Comparison of ENCODE assay signal across 23 cellular contexts in the genomic region with DNA sequence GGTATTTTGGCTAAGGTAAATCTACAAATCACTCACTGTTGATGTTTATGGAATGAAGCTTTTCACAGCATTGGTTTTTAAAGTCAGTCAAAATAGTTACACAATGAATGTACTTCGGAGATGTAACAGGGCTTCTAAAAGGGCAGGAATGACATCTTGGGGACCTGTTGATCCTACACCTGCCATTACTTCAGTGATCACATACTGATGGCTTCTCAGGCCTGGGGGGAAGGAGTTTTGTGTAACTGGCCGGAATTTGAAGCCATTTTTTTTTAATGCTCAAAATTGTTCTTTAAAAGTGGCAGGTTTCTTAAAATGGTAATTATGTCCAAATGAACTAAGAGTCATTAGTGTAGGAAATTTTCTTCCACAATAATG. TPM values are rescaled to one million over a fixed set of nuclear protein-coding genes. Genes with fewer than 3 reads are reported as not detected.
DNase-seq lines count a peak whose midpoint lies in the region; ATAC-seq, FAIRE-seq and TF ChIP-seq lines count a peak whose summit lies in the region.
"Had no signal": no experiment of that assay in that cellular context is flagged by ENCODE, and none has a peak within 500 bp of the region (broad histone marks: within the 10 kb centered on the region; RNA-seq: fewer than 3 reads in every experiment).

No MANE protein-coding gene starts in this region.

- no peak overlapping the region for H3K27ac ChIP-seq in HEK293 (ENCODE audit: extremely low read depth, low read depth, low read length)
- H3K27ac ChIP-seq in right atrium auricular region, result no peak overlapping the region
- H3K27ac ChIP-seq: GM23248, SJSA1, thyroid gland, WERI-Rb-1 had no signal

- no peak overlapping the region for H3K4me3 ChIP-seq in HEK293 (ENCODE audit: low read depth, low read length)
- H3K4me3 ChIP-seq in right atrium auricular region, result no peak overlapping the region
- no peak overlapping the region for H3K4me3 ChIP-seq in foreskin fibroblast (ENCODE audit: low read depth in 1 of 2, low read length in 2 of 2)
- H3K4me3 ChIP-seq: GM23248, SJSA1, thyroid gland had no signal

- no peak for TF ChIP-seq CTCF in HEK293 (tag by site-specific recombination; IDR thresholded peaks at IDR 0.05)
- TF ChIP-seq CTCF in right atrium auricular region (IDR thresholded peaks at IDR 0.05), result no peak
- TF ChIP-seq CTCF in foreskin fibroblast (IDR thresholded peaks at IDR 0.05; ENCODE audit: low read depth, low read length), result no peak

- intact Hi-C loops in activated naive CD4-positive, alpha-beta T cell treated with anti-CD3 and anti-CD28 coated beads for 36 hours (cut with micrococcal nuclease), result loop anchor here (1.0 kb wide), 1 partner anchor 11 kb away; a partner anchor contains a TSS

- H3K9me3 ChIP-seq in HEK293 (ENCODE audit: control insufficient read depth, insufficient read depth, low read depth, low read length), result no peaks in the 10 kb centered on the region
- H3K9me3 ChIP-seq in right atrium auricular region, result no peaks in the 10 kb centered on the region
- H3K9me3 ChIP-seq: SJSA1, thyroid gland had no signal

- no peaks in the 10 kb centered on the region for H3K9me3 Mint-ChIP-seq in activated naive CD4-positive, alpha-beta T cell treated with anti-CD3 and anti-CD28 coated beads for 36 hours
- H3K9me3 Mint-ChIP-seq in activated naive CD8-positive, alpha-beta T cell (ENCODE audit: low read depth), result no peaks in the 10 kb centered on the region
- no peaks in the 10 kb centered on the region for H3K9me3 Mint-ChIP-seq in natural killer cell treated with Interleukin-12 subunit alpha and Interleukin-12 subunit beta and Interleukin-15 and Interleukin-18, amount 100 ng/mL, for 72 hours

- H3K27ac Mint-ChIP-seq in activated naive CD4-positive, alpha-beta T cell treated with anti-CD3 and anti-CD28 coated beads for 36 hours, result peak overlapping the region; percentile 71
- peak overlapping the region; percentile 34 for H3K27ac Mint-ChIP-seq in activated naive CD8-positive, alpha-beta T cell
- H3K27ac Mint-ChIP-seq in natural killer cell treated with Interleukin-12 subunit alpha and Interleukin-12 subunit beta and Interleukin-15 and Interleukin-18, amount 100 ng/mL, for 72 hours, result peak overlapping the region; percentile 16 to 34

- H3K4me1 ChIP-seq in HEK293 (ENCODE audit: control insufficient read depth, insufficient read depth, low read length) (no peaks in the 10 kb centered on the region), right atrium auricular region (peaks cover 0 to 13% of the 10 kb centered on the region in 2 donors)
- H3K4me1 ChIP-seq: SJSA1 had no signal

- no peak for DNase-seq in activated naive CD4-positive, alpha-beta T cell treated with anti-CD3 and anti-CD28 coated beads for 36 hours
- DNase-seq in activated naive CD4-positive, alpha-beta T cell treated with anti-CD3 and anti-CD28 coated beads, Interleukin-2, amount 50 U/mL, for 16 hours, result no peak
- no peak for DNase-seq in natural killer cell treated with Interleukin-12 subunit alpha and Interleukin-12 subunit beta and Interleukin-15 and Interleukin-18, amount 100 ng/mL, for 72 hours (ENCODE audit: low spot score)
- no peak for DNase-seq in right atrium auricular region (ENCODE audit: low spot score)
- no peak for DNase-seq in foreskin fibroblast
- DNase-seq in GM19239 (ENCODE audit: insufficient read length, low spot score), result no peak
- DNase-seq: activated effector memory CD4-positive, alpha-beta T cell treated with anti-CD3 and anti-CD28 coated beads, Interleukin-2, amount 50 U/mL, for 16 hours; amygdala; DND-41; GM23248; mammary epithelial cell; NCI-H1436; NCI-H2107; NCI-H510A; stimulated activated CD4-positive, alpha-beta T cell treated with anti-CD3 and anti-CD28 coated beads, Interleukin-2, amount 100 ng/mL, for 48 hours; stimulated activated naive CD4-positive, alpha-beta T cell; thyroid gland; WERI-Rb-1 had no signal

- no peaks in the 10 kb centered on the region for H3K27me3 ChIP-seq in right atrium auricular region
- H3K27me3 ChIP-seq: SJSA1, thyroid gland had no signal

- H3K36me3 Mint-ChIP-seq in activated naive CD4-positive, alpha-beta T cell treated with anti-CD3 and anti-CD28 coated beads for 36 hours (ENCODE audit: low read depth), result peaks cover 55% of the 10 kb centered on the region
- H3K36me3 Mint-ChIP-seq in activated naive CD8-positive, alpha-beta T cell, result peaks cover 28% of the 10 kb centered on the region
- peaks cover 36% of the 10 kb centered on the region for H3K36me3 Mint-ChIP-seq in natural killer cell treated with Interleukin-12 subunit alpha and Interleukin-12 subunit beta and Interleukin-15 and Interleukin-18, amount 100 ng/mL, for 72 hours

- H3K36me3 ChIP-seq in HEK293 (ENCODE audit: control insufficient read depth in 2 of 2, insufficient read depth in 1 of 2, low read length in 2 of 2) (peaks cover 48 to 65% of the 10 kb centered on the region in 2 experiments), right atrium auricular region (peaks cover 63% of the 10 kb centered on the region)

- peaks cover 23% of the 10 kb centered on the region for H3K4me1 Mint-ChIP-seq in activated naive CD4-positive, alpha-beta T cell treated with anti-CD3 and anti-CD28 coated beads for 36 hours (ENCODE audit: low read depth)
- H3K4me1 Mint-ChIP-seq in activated naive CD8-positive, alpha-beta T cell (ENCODE audit: low read depth), result peaks cover 32% of the 10 kb centered on the region
- H3K4me1 Mint-ChIP-seq in natural killer cell treated with Interleukin-12 subunit alpha and Interleukin-12 subunit beta and Interleukin-15 and Interleukin-18, amount 100 ng/mL, for 72 hours (ENCODE audit: low read depth in 2 of 2), result peaks cover 25 to 29% of the 10 kb centered on the region in 2 donors

- H3K4me3 Mint-ChIP-seq in activated naive CD4-positive, alpha-beta T cell treated with anti-CD3 and anti-CD28 coated beads for 36 hours, result no peak overlapping the region
- no peak overlapping the region for H3K4me3 Mint-ChIP-seq in activated naive CD8-positive, alpha-beta T cell
- H3K4me3 Mint-ChIP-seq in natural killer cell treated with Interleukin-12 subunit alpha and Interleukin-12 subunit beta and Interleukin-15 and Interleukin-18, amount 100 ng/mL, for 72 hours, result no peak overlapping the region

- POLR2A ChIA-PET in HEK293 (lab: Yijun Ruan, JAX), result interaction anchor here (1.0 to 2.4 kb wide), 2 partner anchors 8 to 11 kb away, joined by 3 to 12 read pairs; a partner anchor contains a TSS

- no peak for ATAC-seq in natural killer cell treated with Interleukin-12 subunit alpha and Interleukin-12 subunit beta and Interleukin-15 and Interleukin-18, amount 100 ng/mL, for 72 hours

- CTCF ChIA-PET in activated naive CD4-positive, alpha-beta T cell treated with anti-CD3 and anti-CD28 coated beads for 36 hours (lab: Charles Lee), result interaction anchor here (0.6 to 2.6 kb wide), 4 partner anchors 11 to 529 kb away, joined by 3 to 10 read pairs (median 4); a partner anchor contains a TSS
- CTCF ChIA-PET in HEK293 (lab: Yijun Ruan, JAX), result interaction anchor here (1.4 to 2.2 kb wide), 3 partner anchors 9 to 17 kb away, joined by 3 to 13 read pairs (median 5); a partner anchor contains a TSS

- H3K27me3 Mint-ChIP-seq in activated naive CD4-positive, alpha-beta T cell treated with anti-CD3 and anti-CD28 coated beads for 36 hours (ENCODE audit: low read depth), result no peaks in the 10 kb centered on the region
- no peaks in the 10 kb centered on the region for H3K27me3 Mint-ChIP-seq in activated naive CD8-positive, alpha-beta T cell
- H3K27me3 Mint-ChIP-seq in natural killer cell treated with Interleukin-12 subunit alpha and Interleukin-12 subunit beta and Interleukin-15 and Interleukin-18, amount 100 ng/mL, for 72 hours, result no peaks in the 10 kb centered on the region

- no peak for FAIRE-seq in GM19239 (lab: Jason Lieb, UNC)
- FAIRE-seq: bronchial epithelial cell, RCC 7860 had no signal

TF ChIP-seq in HEK293, 187 proteins besides CTCF, POLR2A, EP300 and RAD21:
- TF ChIP-seq SCRT2 (tag by site-specific recombination; IDR thresholded peaks at IDR 0.05), result peak; percentile 92
- TF ChIP-seq, protein P1, sequence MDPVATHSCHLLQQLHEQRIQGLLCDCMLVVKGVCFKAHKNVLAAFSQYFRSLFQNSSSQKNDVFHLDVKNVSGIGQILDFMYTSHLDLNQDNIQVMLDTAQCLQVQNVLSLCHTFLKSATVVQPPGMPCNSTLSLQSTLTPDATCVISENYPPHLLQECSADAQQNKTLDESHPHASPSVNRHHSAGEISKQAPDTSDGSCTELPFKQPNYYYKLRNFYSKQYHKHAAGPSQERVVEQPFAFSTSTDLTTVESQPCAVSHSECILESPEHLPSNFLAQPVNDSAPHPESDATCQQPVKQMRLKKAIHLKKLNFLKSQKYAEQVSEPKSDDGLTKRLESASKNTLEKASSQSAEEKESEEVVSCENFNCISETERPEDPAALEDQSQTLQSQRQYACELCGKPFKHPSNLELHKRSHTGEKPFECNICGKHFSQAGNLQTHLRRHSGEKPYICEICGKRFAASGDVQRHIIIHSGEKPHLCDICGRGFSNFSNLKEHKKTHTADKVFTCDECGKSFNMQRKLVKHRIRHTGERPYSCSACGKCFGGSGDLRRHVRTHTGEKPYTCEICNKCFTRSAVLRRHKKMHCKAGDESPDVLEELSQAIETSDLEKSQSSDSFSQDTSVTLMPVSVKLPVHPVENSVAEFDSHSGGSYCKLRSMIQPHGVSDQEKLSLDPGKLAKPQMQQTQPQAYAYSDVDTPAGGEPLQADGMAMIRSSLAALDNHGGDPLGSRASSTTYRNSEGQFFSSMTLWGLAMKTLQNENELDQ (tag by site-specific recombination; IDR thresholded peaks at IDR 0.05; ENCODE audit: low read depth), result no peak
- no peak for TF ChIP-seq OSR2 (tag by site-specific recombination; IDR thresholded peaks at IDR 0.05)
- TF ChIP-seq ZNF548 (tag by site-specific recombination; IDR thresholded peaks at IDR 0.05), result no peak
- no peak for TF ChIP-seq ZNF138 (tag by site-specific recombination; IDR thresholded peaks at IDR 0.05; ENCODE audit: borderline replicate concordance)
- TF ChIP-seq SCRT1 (tag by site-specific recombination; IDR thresholded peaks at IDR 0.05; ENCODE audit: borderline replicate concordance), result peak; percentile 87

RNA-seq across cellular contexts. Expression of a gene that starts 11.2 kb away (rescaled TPM):
- 1,000 to 10,000 TPM; 1,793 to 1,819 TPM for total RNA-seq in activated naive CD4-positive, alpha-beta T cell treated with anti-CD3 and anti-CD28 coated beads for 36 hours
- 100 to 1,000 TPM; 647 to 909 TPM for total RNA-seq in natural killer cell treated with Interleukin-12 subunit alpha and Interleukin-12 subunit beta and Interleukin-15 and Interleukin-18, amount 100 ng/mL, for 72 hours
- 1,000 to 10,000 TPM in 1 of 2 donors, 100 to 1,000 TPM in 1; 675 to 1,127 TPM for total RNA-seq in right atrium auricular region

RNA-seq across cellular contexts. Expression of a gene that starts 58.1 kb away (rescaled TPM):
- 10 to 100 TPM; 13.8 to 14.0 TPM for total RNA-seq in activated naive CD4-positive, alpha-beta T cell treated with anti-CD3 and anti-CD28 coated beads for 36 hours
- 1 to 10 TPM; 1.2 to 6.1 TPM for total RNA-seq in natural killer cell treated with Interleukin-12 subunit alpha and Interleukin-12 subunit beta and Interleukin-15 and Interleukin-18, amount 100 ng/mL, for 72 hours
- 10 to 100 TPM; 26.4 to 41.9 TPM for total RNA-seq in right atrium auricular region
